In genomic region chr16:9097266-9098219, GRCh38 we compare ENCODE assay signal across 10 cellular contexts. TPM values are rescaled to one million over a fixed set of nuclear protein-coding genes. Genes with fewer than 3 reads are reported as not detected.
DNase-seq lines count a peak whose midpoint lies in the region; ATAC-seq and TF ChIP-seq lines count a peak whose summit lies in the region.
"Had no signal": no experiment of that assay in that cellular context is flagged by ENCODE, and none has a peak within 500 bp of the region (broad histone marks: within the 10 kb centered on the region; RNA-seq: fewer than 3 reads in every experiment).

No MANE protein-coding gene starts in this region.

- peak overlapping the region in 3 of 12 donors; percentile 7 to 23 (median 9) for H3K4me3 ChIP-seq in heart left ventricle
- no peak overlapping the region for H3K4me3 ChIP-seq in thyroid gland (replicated peaks in 1 of 3)

- H3K4me1 ChIP-seq in heart left ventricle (peaks cover 21 to 96% (median 93%) of the 10 kb centered on the region in 12 donors), thyroid gland (peaks cover 77 to 78% of the 10 kb centered on the region in 2 donors)

- peaks cover 0 to 89% (median 54%) of the 10 kb centered on the region in 9 donors for H3K36me3 ChIP-seq in heart left ventricle
- H3K36me3 ChIP-seq in thyroid gland, result peaks cover 0 to 11% of the 10 kb centered on the region in 2 donors

- peaks cover 65% of the 10 kb centered on the region for H3K4me1 Mint-ChIP-seq in T-helper 2 cell treated with Interferon-gamma antibody and Interleukin-4, amounts not matched to agents 5 μg/mL and 100 μg/mL, for 36 hours (ENCODE audit: low read depth)
- peaks cover 83% of the 10 kb centered on the region for H3K4me1 Mint-ChIP-seq in activated CD4-positive, alpha-beta memory T cell treated with anti-CD3 and anti-CD28 coated beads for 36 hours (ENCODE audit: low read depth)
- peaks cover 94% of the 10 kb centered on the region for H3K4me1 Mint-ChIP-seq in stimulated activated effector memory CD8-positive, alpha-beta T cell treated with anti-CD3 and anti-CD28 coated beads, Interleukin-12 subunit alpha, Interleukin-12 subunit beta, amount 100 ng/mL, for 72 hours

- peaks cover 81% of the 10 kb centered on the region for H3K36me3 Mint-ChIP-seq in T-helper 2 cell treated with Interferon-gamma antibody and Interleukin-4, amounts not matched to agents 5 μg/mL and 100 μg/mL, for 36 hours (ENCODE audit: low read depth)
- H3K36me3 Mint-ChIP-seq in activated CD4-positive, alpha-beta memory T cell treated with anti-CD3 and anti-CD28 coated beads for 36 hours, result peaks cover 80% of the 10 kb centered on the region
- peaks cover 100% of the 10 kb centered on the region for H3K36me3 Mint-ChIP-seq in stimulated activated effector memory CD8-positive, alpha-beta T cell treated with anti-CD3 and anti-CD28 coated beads, Interleukin-12 subunit alpha, Interleukin-12 subunit beta, amount 100 ng/mL, for 72 hours

- no peak for DNase-seq in T-helper 2 cell treated with Interferon-gamma antibody and Interleukin-4, amounts not matched to agents 5 μg/mL and 100 μg/mL, for 36 hours (ENCODE audit: low spot score)
- DNase-seq in T-helper 2 cell (no peak), heart left ventricle (no peak), thyroid gland (no peak), EL (no peak)
- DNase-seq in activated CD4-positive, alpha-beta memory T cell treated with anti-CD3 and anti-CD28 coated beads for 36 hours, result no peak
- no peak for DNase-seq in stimulated activated effector memory CD8-positive, alpha-beta T cell treated with anti-CD3 and anti-CD28 coated beads, Interleukin-12 subunit alpha, Interleukin-12 subunit beta, amount 100 ng/mL, for 72 hours (ENCODE audit: low spot score in 2 of 2)
- DNase-seq: posterior cingulate gyrus, SHP77 had no signal

- H3K27me3 ChIP-seq in heart left ventricle, result no peaks in the 10 kb centered on the region
- no peaks in the 10 kb centered on the region for H3K27me3 ChIP-seq in thyroid gland

- H3K27me3 Mint-ChIP-seq in T-helper 2 cell treated with Interferon-gamma antibody and Interleukin-4, amounts not matched to agents 5 μg/mL and 100 μg/mL, for 36 hours (ENCODE audit: low read depth), result no peaks in the 10 kb centered on the region
- no peaks in the 10 kb centered on the region for H3K27me3 Mint-ChIP-seq in activated CD4-positive, alpha-beta memory T cell treated with anti-CD3 and anti-CD28 coated beads for 36 hours

- peak in 3 of 4 donors; percentile 20 to 61 (median 50) for ATAC-seq in heart left ventricle
- ATAC-seq in stimulated activated effector memory CD8-positive, alpha-beta T cell treated with anti-CD3 and anti-CD28 coated beads, Interleukin-12 subunit alpha, Interleukin-12 subunit beta, amount 100 ng/mL, for 72 hours, result no peak
- ATAC-seq in HG03097 (IDR thresholded peaks at IDR 0.05; ENCODE audit: low FRiP score, unreplicated experiment), result no peak

- TF ChIP-seq CTCF in heart left ventricle (IDR thresholded peaks at IDR 0.05) (no peak), thyroid gland (IDR thresholded peaks at IDR 0.05) (no peak)

- H3K27ac ChIP-seq in heart left ventricle (peak overlapping the region in 5 of 12 donors; percentile 3 to 15 (median 8)), thyroid gland (peak overlapping the region in 1 of 3 donors; percentile 31)

- POLR2A ChIA-PET in activated CD4-positive, alpha-beta memory T cell treated with anti-CD3 and anti-CD28 coated beads for 36 hours (lab: Charles Lee), result interaction anchor here (0.9 to 1.3 kb wide), 3 partner anchors 9 to 24 kb away, joined by 3 to 5 read pairs (median 3); no protein-coding TSS in a partner anchor

- TF ChIP-seq POLR2A in heart left ventricle (IDR thresholded peaks at IDR 0.05) (no peak), thyroid gland (IDR thresholded peaks at IDR 0.05) (no peak)

- H3K9me3 ChIP-seq in heart left ventricle, result no peaks in the 10 kb centered on the region
- no peaks in the 10 kb centered on the region for H3K9me3 ChIP-seq in thyroid gland

- H3K27ac Mint-ChIP-seq in T-helper 2 cell treated with Interferon-gamma antibody and Interleukin-4, amounts not matched to agents 5 μg/mL and 100 μg/mL, for 36 hours, result peak overlapping the region; percentile 49
- peak overlapping the region; percentile 43 for H3K27ac Mint-ChIP-seq in activated CD4-positive, alpha-beta memory T cell treated with anti-CD3 and anti-CD28 coated beads for 36 hours
- peak overlapping the region; percentile 92 for H3K27ac Mint-ChIP-seq in stimulated activated effector memory CD8-positive, alpha-beta T cell treated with anti-CD3 and anti-CD28 coated beads, Interleukin-12 subunit alpha, Interleukin-12 subunit beta, amount 100 ng/mL, for 72 hours

- intact Hi-C loops in activated CD4-positive, alpha-beta memory T cell treated with anti-CD3 and anti-CD28 coated beads for 36 hours (cut with micrococcal nuclease), result loop anchor here (2.0 kb wide), 1 partner anchor 15 kb away; no protein-coding TSS in a partner anchor
- intact Hi-C loops in heart left ventricle (cut with DNase I) (loop anchor here in 2 of 10 donors (10.0 kb wide), 1 partner anchor 133 kb away; the partner anchor contains the start of gene USP7 (in 2 of the 2)), thyroid gland (cut with DNase I) (no loop called here)

- 60 to 62% (median 60%) methylated on average over 10 of the region's 10 CpGs for WGBS in heart left ventricle, 4 donors
- WGBS in thyroid gland, 2 donors, result 67 to 76% methylated on average over 10 of the region's 10 CpGs

- H3K9me3 Mint-ChIP-seq in T-helper 2 cell treated with Interferon-gamma antibody and Interleukin-4, amounts not matched to agents 5 μg/mL and 100 μg/mL, for 36 hours, result no peaks in the 10 kb centered on the region
- H3K9me3 Mint-ChIP-seq in activated CD4-positive, alpha-beta memory T cell treated with anti-CD3 and anti-CD28 coated beads for 36 hours, result no peaks in the 10 kb centered on the region
- H3K9me3 Mint-ChIP-seq in stimulated activated effector memory CD8-positive, alpha-beta T cell treated with anti-CD3 and anti-CD28 coated beads, Interleukin-12 subunit alpha, Interleukin-12 subunit beta, amount 100 ng/mL, for 72 hours, result no peaks in the 10 kb centered on the region

- CTCF ChIA-PET in activated CD4-positive, alpha-beta memory T cell treated with anti-CD3 and anti-CD28 coated beads for 36 hours (lab: Charles Lee), result interaction anchor here (0.9 to 1.2 kb wide), 3 partner anchors 22 to 229 kb away, joined by 3 read pairs; partner anchors contain the start of gene CARHSP1

- H3K4me3 Mint-ChIP-seq in T-helper 2 cell treated with Interferon-gamma antibody and Interleukin-4, amounts not matched to agents 5 μg/mL and 100 μg/mL, for 36 hours, result peak overlapping the region; percentile 63
- peak overlapping the region; percentile 10 for H3K4me3 Mint-ChIP-seq in activated CD4-positive, alpha-beta memory T cell treated with anti-CD3 and anti-CD28 coated beads for 36 hours
- H3K4me3 Mint-ChIP-seq in stimulated activated effector memory CD8-positive, alpha-beta T cell treated with anti-CD3 and anti-CD28 coated beads, Interleukin-12 subunit alpha, Interleukin-12 subunit beta, amount 100 ng/mL, for 72 hours, result peak overlapping the region; percentile 57

RNA-seq across cellular contexts. Expression of gene HAPSTR1, which starts 6.1 kb away (rescaled TPM):
- 10 to 100 TPM; 47.1 to 49.1 TPM for total RNA-seq in activated CD4-positive, alpha-beta memory T cell treated with anti-CD3 and anti-CD28 coated beads for 36 hours
- 10 to 100 TPM; 48.9 to 78.4 (median 62.5) TPM for total RNA-seq in heart left ventricle
- polyA plus RNA-seq in heart left ventricle, result 10 to 100 TPM; 13.3 to 28.9 TPM
- 100 to 1,000 TPM in 1 of 4 donors, 10 to 100 TPM in 3; 59.0 to 107 (median 68.7) TPM for total RNA-seq in thyroid gland

Comparison
In these comparisons a context has a peak if more than half of its experiments do, and no peak if none do; other contexts are left out.
1. H3K4me3 Mint-ChIP-seq: peak in every context shown above with its lines; median percentile 63 in T-helper 2 cell treated with Interferon-gamma antibody and Interleukin-4, amounts not matched to agents 5 μg/mL and 100 μg/mL, for 36 hours; 57 in stimulated activated effector memory CD8-positive, alpha-beta T cell treated with anti-CD3 and anti-CD28 coated beads, Interleukin-12 subunit alpha, Interleukin-12 subunit beta, amount 100 ng/mL, for 72 hours; 10 in activated CD4-positive, alpha-beta memory T cell treated with anti-CD3 and anti-CD28 coated beads for 36 hours.
2. ATAC-seq: peak in heart left ventricle (3 of 4); none in stimulated activated effector memory CD8-positive, alpha-beta T cell treated with anti-CD3 and anti-CD28 coated beads, Interleukin-12 subunit alpha, Interleukin-12 subunit beta, amount 100 ng/mL, for 72 hours (single experiment) and HG03097 (single experiment).
3. Peak in every context shown above with its lines, with median percentiles within 50 percentile points of each other: H3K27ac Mint-ChIP-seq.